17 cellular contexts compared by ENCODE assay signal in genomic region chr18:13831864-13832508, GRCh38. TPM values are rescaled to one million over a fixed set of nuclear protein-coding genes. Genes with fewer than 3 reads are reported as not detected.
A peak's percentile ranks its signal among the peaks of the same experiment; 100 is the strongest.
DNase-seq lines count a peak whose midpoint lies in the region; ATAC-seq, FAIRE-seq and TF ChIP-seq lines count a peak whose summit lies in the region.
"Had no signal": no experiment of that assay in that cellular context is flagged by ENCODE, and none has a peak within 500 bp of the region (broad histone marks: within the 10 kb centered on the region; RNA-seq: fewer than 3 reads in every experiment).

No MANE protein-coding gene starts in this region.

- TF ChIP-seq POLR2A in A549 (IDR thresholded peaks at IDR 0.05; ENCODE audit: low read length) = no peak
- TF ChIP-seq POLR2A in esophagus squamous epithelium (IDR thresholded peaks at IDR 0.05) = no peak

- no peak overlapping the region for H3K27ac ChIP-seq in A549
- no peak overlapping the region for H3K27ac ChIP-seq in hepatocyte
- H3K27ac ChIP-seq in esophagus squamous epithelium = no peak overlapping the region
- H3K27ac ChIP-seq: dorsolateral prefrontal cortex, thyroid gland had no signal

- H3K4me2 ChIP-seq in A549 = no peak overlapping the region
- H3K4me2 ChIP-seq in hepatocyte = no peak overlapping the region

- H3K9me3 ChIP-seq in A549 (no peaks in the 10 kb centered on the region), hepatocyte (ENCODE audit: low read depth) (no peaks in the 10 kb centered on the region), esophagus squamous epithelium (no peaks in the 10 kb centered on the region)
- H3K9me3 ChIP-seq: thyroid gland had no signal

- H3K36me3 ChIP-seq in hepatocyte (replicated peaks; ENCODE audit: insufficient read depth, low read depth) = no peaks in the 10 kb centered on the region
- H3K36me3 ChIP-seq in esophagus squamous epithelium = no peaks in the 10 kb centered on the region
- H3K36me3 ChIP-seq: thyroid gland had no signal

- no peaks in the 10 kb centered on the region for H3K9me2 ChIP-seq in hepatocyte (replicated peaks; ENCODE audit: insufficient read depth)

- ATAC-seq in A549 = peak in 1 of 2 experiments; percentile 51; a peak in 2 of 6 replicates
- ATAC-seq in GM18907 (IDR thresholded peaks at IDR 0.05; ENCODE audit: unreplicated experiment) = no peak
- no peak for ATAC-seq in HG03378 (IDR thresholded peaks at IDR 0.05; ENCODE audit: unreplicated experiment)
- ATAC-seq: activated naive CD8-positive, alpha-beta T cell treated with anti-CD3 and anti-CD28 coated beads, Interleukin-2, amount 50 U/mL, for 24 hours had no signal

- POLR2A ChIA-PET in A549 (lab: Yijun Ruan, JAX) = no interaction called here

- H4K20me1 ChIP-seq in hepatocyte (ENCODE audit: insufficient read depth, poor library complexity, severe bottlenecking) = no peaks in the 10 kb centered on the region

- no peak for TF ChIP-seq EP300 in A549 (IDR thresholded peaks at IDR 0.05)

- intact Hi-C loops in esophagus squamous epithelium (cut with DNase I) = no loop called here

- H3K27me3 ChIP-seq in hepatocyte (no peaks in the 10 kb centered on the region), esophagus squamous epithelium (peaks cover 0 to 61% (median 0%) of the 10 kb centered on the region in 4 donors)
- H3K27me3 ChIP-seq: thyroid gland had no signal

- FAIRE-seq in A549 (lab: Jason Lieb, UNC) = no peak

- DNase-seq in A549 (ENCODE audit: low read depth in 1 of 2, low spot score in 1 of 2) = peak in 1 of 2 experiments; percentile 18
- peak; percentile 19 for DNase-seq in OCI-M1 (lab: John Stamatoyannopoulos, UW)
- no peak for DNase-seq in hepatocyte (ENCODE audit: low spot score)
- no peak for DNase-seq in esophagus squamous epithelium (lab: John Stamatoyannopoulos, UW)
- no peak for DNase-seq in NCI-H524 treated with DMSO at 0.1 percent for 48 hours (lab: John Stamatoyannopoulos, UW)
- DNase-seq: activated CD8-positive, alpha-beta memory T cell treated with anti-CD3 and anti-CD28 coated beads for 24 hours; activated naive CD8-positive, alpha-beta T cell treated with anti-CD3 and anti-CD28 coated beads, Interleukin-2, amount 50 U/mL, for 24 hours; CD4-positive, CD25-positive, alpha-beta regulatory T cell; dorsolateral prefrontal cortex; NCI-H2171 treated with DMSO at 0.1 percent for 48 hours; thyroid gland had no signal

- TF ChIP-seq CTCF in A549 (IDR thresholded peaks at IDR 0.05) = no peak; the same call in 2 of the 3 replicates
- 0 out of 2 replicates have a peak, but pooled peaks have one; percentile 16 for TF ChIP-seq CTCF in GM12874 (IDR thresholded peaks at IDR 0.05; ENCODE audit: insufficient read depth, low read depth, low read length)
- peak; percentile 31 for TF ChIP-seq CTCF in hepatocyte (IDR thresholded peaks at IDR 0.05; ENCODE audit: poor library complexity)
- TF ChIP-seq CTCF in esophagus squamous epithelium (IDR thresholded peaks at IDR 0.05) = peak in 1 of 6 experiments; percentile 8

- no peak for TF ChIP-seq RAD21 in A549 (conservative IDR thresholded peaks at IDR 0.05 in 1 of 2, IDR thresholded peaks at IDR 0.05 in 1 of 2)

- CTCF ChIA-PET in A549 (lab: Yijun Ruan, JAX) = interaction anchor here (0.8 to 2.4 kb wide), 4 partner anchors 8 to 256 kb away, joined by 3 to 10 read pairs (median 8); partner anchors contain the start of gene MC5R

- H3K79me2 ChIP-seq in hepatocyte = no peaks in the 10 kb centered on the region

- no peak overlapping the region for H2AFZ ChIP-seq in hepatocyte

- H3K4me3 ChIP-seq in A549 = no peak overlapping the region
- H3K4me3 ChIP-seq in hepatocyte = no peak overlapping the region
- H3K4me3 ChIP-seq in esophagus squamous epithelium = no peak overlapping the region
- H3K4me3 ChIP-seq: dorsolateral prefrontal cortex, thyroid gland had no signal

- no peaks in the 10 kb centered on the region for H3K4me1 ChIP-seq in A549
- H3K4me1 ChIP-seq in hepatocyte (ENCODE audit: insufficient read depth) = no peaks in the 10 kb centered on the region
- H3K4me1 ChIP-seq in esophagus squamous epithelium = no peaks in the 10 kb centered on the region
- H3K4me1 ChIP-seq: thyroid gland had no signal

- WGBS in A549 (ENCODE audit: missing lambda C conversion rate) = 39% methylated on average over 10 of the region's 11 CpGs
- 65% methylated on average over 11 of the region's 11 CpGs for WGBS in hepatocyte (ENCODE audit: low lambda C conversion rate, missing lambda C conversion rate)
- WGBS in esophagus squamous epithelium, 2 donors = 63 to 69% methylated on average over 6 to 7 of the region's 11 CpGs

TF ChIP-seq in A549, 52 proteins besides CTCF, POLR2A, EP300 and RAD21:
- TF ChIP-seq SMC3 (IDR thresholded peaks at IDR 0.05) (0 out of 3 replicates have a peak, but pooled peaks have one; percentile 11), CHD2 (IDR thresholded peaks at IDR 0.05; ENCODE audit: low read length, partially characterized antibody) (no peak), CEBPB (IDR thresholded peaks at IDR 0.05) (no peak), HDAC2 (IDR thresholded peaks at IDR 0.05) (no peak)
- TF ChIP-seq, protein P1, sequence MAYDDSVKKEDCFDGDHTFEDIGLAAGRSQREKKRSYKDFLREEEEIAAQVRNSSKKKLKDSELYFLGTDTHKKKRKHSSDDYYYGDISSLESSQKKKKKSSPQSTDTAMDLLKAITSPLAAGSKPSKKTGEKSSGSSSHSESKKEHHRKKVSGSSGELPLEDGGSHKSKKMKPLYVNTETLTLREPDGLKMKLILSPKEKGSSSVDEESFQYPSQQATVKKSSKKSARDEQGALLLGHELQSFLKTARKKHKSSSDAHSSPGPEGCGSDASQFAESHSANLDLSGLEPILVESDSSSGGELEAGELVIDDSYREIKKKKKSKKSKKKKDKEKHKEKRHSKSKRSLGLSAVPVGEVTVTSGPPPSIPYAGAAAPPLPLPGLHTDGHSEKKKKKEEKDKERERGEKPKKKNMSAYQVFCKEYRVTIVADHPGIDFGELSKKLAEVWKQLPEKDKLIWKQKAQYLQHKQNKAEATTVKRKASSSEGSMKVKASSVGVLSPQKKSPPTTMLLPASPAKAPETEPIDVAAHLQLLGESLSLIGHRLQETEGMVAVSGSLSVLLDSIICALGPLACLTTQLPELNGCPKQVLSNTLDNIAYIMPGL (CRISPR knock-in tag; IDR thresholded peaks at IDR 0.05; ENCODE audit: borderline replicate concordance) = no peak
- TF ChIP-seq, protein P2, sequence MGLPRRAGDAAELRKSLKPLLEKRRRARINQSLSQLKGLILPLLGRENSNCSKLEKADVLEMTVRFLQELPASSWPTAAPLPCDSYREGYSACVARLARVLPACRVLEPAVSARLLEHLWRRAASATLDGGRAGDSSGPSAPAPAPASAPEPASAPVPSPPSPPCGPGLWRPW (IDR thresholded peaks at IDR 0.05) = no peak

RNA-seq across cellular contexts. Expression of gene MC5R, which starts 8.0 kb away (rescaled TPM):
- polyA plus RNA-seq in A549 (2011; rRNA removed) (not detected in 2 replicates), A549 (2017; fragmentation: RNase III; extraction: RNeasy Plus Mini Kit Qiagen cat#74134 plus additional on column Dnase treatment) (not detected in 3 replicates), hepatocyte (not detected in 2 replicates)
- not detected in 2 replicates for polyA plus RNA-seq in A549 (2012; cell fraction: cytosol; rRNA removed)
- polyA plus RNA-seq in A549 (2012; cell fraction: nucleus; rRNA removed) = not detected in 2 replicates
- polyA minus RNA-seq in A549 (2011; rRNA and poly(A)+ RNA removed) = not detected in 2 replicates
- total RNA-seq in hepatocyte (not detected in 2 replicates), esophagus squamous epithelium (under 1 TPM in 2 of 4 donors, not detected in 2; 0.38 to 0.57 TPM)
- total RNA-seq: CD4-positive, CD25-positive, alpha-beta regulatory T cell; glomerular endothelial cell; mesenteric fat pad; renal cortical epithelial cell; thyroid gland had no signal
- polyA plus RNA-seq: CD4-positive, CD25-positive, alpha-beta regulatory T cell had no signal
